Comparison of ENCODE assay signal across 15 cellular contexts in genomic region chr1:164702664-164703063, GRCh38.
"Had no signal": no experiment of that assay in that cellular context is flagged by ENCODE, and none has a peak within 500 bp of the region (broad histone marks: within the 10 kb centered on the region; RNA-seq: fewer than 3 reads in every experiment).

No MANE protein-coding gene starts in this region.

- H3K9me3 Mint-ChIP-seq: activated B cell treated with CpG ODN at 0.5 μM for 24 hours; activated CD4-positive, alpha-beta T cell treated with anti-CD3 and anti-CD28 coated beads, Interleukin-2, amount 10 ng/mL, durations not matched to agents 24 days and 14 days; activated naive CD4-positive, alpha-beta T cell treated with anti-CD3 and anti-CD28 coated beads for 36 hours; stimulated activated memory B cell treated with anti-CD40 and anti-IgM and Interleukin-4, amounts not matched to agents 10 μg/mL and 1 μg/mL and 100 μg/mL, for 72 hours had no signal

- ATAC-seq: left ventricle myocardium superior; stimulated activated memory B cell treated with anti-CD40 and anti-IgM and Interleukin-4, amounts not matched to agents 10 μg/mL and 1 μg/mL and 100 μg/mL, for 72 hours; T-helper 17 cell had no signal

- H3K4me3 Mint-ChIP-seq: activated B cell treated with CpG ODN at 0.5 μM for 24 hours; activated CD4-positive, alpha-beta T cell treated with anti-CD3 and anti-CD28 coated beads, Interleukin-2, amount 10 ng/mL, durations not matched to agents 24 days and 14 days; activated naive CD4-positive, alpha-beta T cell treated with anti-CD3 and anti-CD28 coated beads for 36 hours; stimulated activated memory B cell treated with anti-CD40 and anti-IgM and Interleukin-4, amounts not matched to agents 10 μg/mL and 1 μg/mL and 100 μg/mL, for 72 hours; T-helper 17 cell had no signal

- H3K27ac Mint-ChIP-seq: activated B cell treated with CpG ODN at 0.5 μM for 24 hours; activated CD4-positive, alpha-beta T cell treated with anti-CD3 and anti-CD28 coated beads, Interleukin-2, amount 10 ng/mL, durations not matched to agents 24 days and 14 days; activated naive CD4-positive, alpha-beta T cell treated with anti-CD3 and anti-CD28 coated beads for 36 hours; stimulated activated memory B cell treated with anti-CD40 and anti-IgM and Interleukin-4, amounts not matched to agents 10 μg/mL and 1 μg/mL and 100 μg/mL, for 72 hours; T-helper 17 cell had no signal

- H3K27me3 ChIP-seq: brain microvascular endothelial cell, dorsolateral prefrontal cortex, heart right ventricle, pancreas, upper lobe of left lung had no signal

- H3K27me3 Mint-ChIP-seq: activated CD4-positive, alpha-beta T cell treated with anti-CD3 and anti-CD28 coated beads, Interleukin-2, amount 10 ng/mL, durations not matched to agents 24 days and 14 days; T-helper 17 cell had no signal

- H3K36me3 ChIP-seq: brain microvascular endothelial cell, heart right ventricle, pancreas, upper lobe of left lung had no signal

- H3K36me3 Mint-ChIP-seq: stimulated activated memory B cell treated with anti-CD40 and anti-IgM and Interleukin-4, amounts not matched to agents 10 μg/mL and 1 μg/mL and 100 μg/mL, for 72 hours had no signal

- H3K4me1 Mint-ChIP-seq: activated B cell treated with CpG ODN at 0.5 μM for 24 hours; activated CD4-positive, alpha-beta T cell treated with anti-CD3 and anti-CD28 coated beads, Interleukin-2, amount 10 ng/mL, durations not matched to agents 24 days and 14 days; stimulated activated memory B cell treated with anti-CD40 and anti-IgM and Interleukin-4, amounts not matched to agents 10 μg/mL and 1 μg/mL and 100 μg/mL, for 72 hours; T-helper 17 cell had no signal

- DNase-seq: activated B cell treated with CpG ODN at 0.5 μM for 24 hours; activated CD4-positive, alpha-beta T cell treated with anti-CD3 and anti-CD28 coated beads, Interleukin-2, amount 10 ng/mL, durations not matched to agents 24 days and 14 days; activated CD8-positive, alpha-beta memory T cell treated with anti-CD3 and anti-CD28 coated beads for 24 hours; activated naive CD4-positive, alpha-beta T cell treated with anti-CD3 and anti-CD28 coated beads for 36 hours; brain microvascular endothelial cell; foreskin melanocyte; left ventricle myocardium superior; retina; small intestine; T-helper 17 cell; upper lobe of left lung had no signal

- H3K27ac ChIP-seq: brain microvascular endothelial cell, upper lobe of left lung had no signal

- H3K9me3 ChIP-seq: heart right ventricle, pancreas, upper lobe of left lung had no signal

- H3K4me3 ChIP-seq: heart right ventricle, pancreas, upper lobe of left lung had no signal
